Comparison of ENCODE assay signal across 8 cellular contexts in the genomic region with DNA sequence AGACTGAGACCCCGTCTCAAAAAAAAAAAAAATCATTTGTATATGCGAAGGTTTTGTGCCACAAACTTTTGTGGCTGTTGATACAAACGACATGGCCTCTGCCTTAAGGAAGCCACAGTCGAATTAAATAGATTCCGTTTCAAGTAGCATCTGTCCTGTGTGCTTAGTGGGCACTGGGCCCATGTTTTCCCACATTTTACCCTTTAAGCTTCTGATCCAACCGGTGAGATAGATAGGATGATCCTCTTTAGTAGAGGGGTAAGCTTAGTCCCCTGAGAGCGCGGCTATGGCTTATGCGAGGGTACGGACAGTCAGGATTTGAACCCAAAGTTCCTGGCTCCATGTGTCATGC. TPM values are rescaled to one million over a fixed set of nuclear protein-coding genes. Genes with fewer than 3 reads are reported as not detected.
DNase-seq lines count a peak whose midpoint lies in the region; TF ChIP-seq lines count a peak whose summit lies in the region.

No MANE protein-coding gene starts in this region.

- no peaks in the 10 kb centered on the region for H3K9me3 Mint-ChIP-seq in CD4-positive, alpha-beta memory T cell

- TF ChIP-seq CTCF in NB4 (IDR thresholded peaks at IDR 0.05; ENCODE audit: low read depth, low read length) (no peak), neutrophil (IDR thresholded peaks at IDR 0.05) (no peak)

- intact Hi-C loops in CD4-positive, alpha-beta memory T cell (cut with micrococcal nuclease), result loop anchor here (1.0 to 5.0 kb wide), 2 partner anchors 35 to 154 kb away; a partner anchor contains a TSS

- no peaks in the 10 kb centered on the region for H3K27me3 ChIP-seq in CD4-positive, alpha-beta memory T cell (ENCODE audit: insufficient read depth, low read length)
- no peaks in the 10 kb centered on the region for H3K27me3 ChIP-seq in duodenal mucosa (ENCODE audit: control insufficient read depth in 1 of 2, insufficient read depth in 2 of 2, low read length in 2 of 2)
- H3K27me3 ChIP-seq in neutrophil, result no peaks in the 10 kb centered on the region

- no peak for DNase-seq in CD4-positive, alpha-beta memory T cell
- DNase-seq in NB4 (ENCODE audit: low read depth), result no peak
- DNase-seq in ecto neural progenitor cell (ENCODE audit: low spot score), result no peak
- no peak for DNase-seq in NCI-H1930 (lab: John Stamatoyannopoulos, UW)
- no peak for DNase-seq in NCI-H446 treated with DMSO at 0.1 percent for 48 hours (lab: John Stamatoyannopoulos, UW)
- no peak for DNase-seq in hippocampal formation (lab: John Stamatoyannopoulos, UW)

- CTCF ChIA-PET in CD4-positive, alpha-beta memory T cell (lab: Charles Lee; ENCODE audit: partially characterized antibody), result interaction anchor here (0.8 to 3.0 kb wide), 8 partner anchors 12 to 262 kb away, joined by 3 to 29 read pairs (median 4); a partner anchor contains a TSS

- peak overlapping the region; percentile 90 to 96 (median 92) for H3K27ac Mint-ChIP-seq in CD4-positive, alpha-beta memory T cell

- H3K36me3 Mint-ChIP-seq in CD4-positive, alpha-beta memory T cell, result peaks cover 2 to 9% of the 10 kb centered on the region in 2 donors

- H3K27me3 Mint-ChIP-seq in CD4-positive, alpha-beta memory T cell, result no peaks in the 10 kb centered on the region

- peak overlapping the region; percentile 87 for H3K27ac ChIP-seq in CD4-positive, alpha-beta memory T cell (ENCODE audit: low read depth, low read length)
- H3K27ac ChIP-seq in duodenal mucosa (ENCODE audit: low read depth, low read length) (no peak overlapping the region), neutrophil (no peak overlapping the region)

- H3K9ac ChIP-seq in duodenal mucosa (ENCODE audit: low read depth in 1 of 2, low read length in 2 of 2), result peak overlapping the region; percentile 79 to 96

- peaks cover 19% of the 10 kb centered on the region for H3K4me1 ChIP-seq in CD4-positive, alpha-beta memory T cell (ENCODE audit: insufficient read depth, low read length)
- H3K4me1 ChIP-seq in duodenal mucosa (ENCODE audit: control insufficient read depth in 1 of 2, insufficient read depth in 2 of 2, low read length in 2 of 2) (peaks cover 12 to 23% of the 10 kb centered on the region in 2 donors), neutrophil (ENCODE audit: control insufficient read depth in 1 of 2, insufficient read depth in 1 of 2, low read depth in 1 of 2, low read length in 1 of 2) (peaks cover 8 to 16% of the 10 kb centered on the region in 2 experiments)

- H3K4me3 ChIP-seq in CD4-positive, alpha-beta memory T cell (ENCODE audit: low read length in 2 of 2), result peak overlapping the region; percentile 75 to 89
- H3K4me3 ChIP-seq in NB4 (ENCODE audit: low read depth, low read length), result peak overlapping the region; percentile 73
- peak overlapping the region; percentile 87 to 94 for H3K4me3 ChIP-seq in duodenal mucosa (ENCODE audit: low read depth in 1 of 2, low read length in 2 of 2)
- peak overlapping the region; percentile 78 for H3K4me3 ChIP-seq in neutrophil (ENCODE audit: low read depth in 1 of 2, low read length in 1 of 2)

- POLR2A ChIA-PET in CD4-positive, alpha-beta memory T cell (lab: Charles Lee; ENCODE audit: partially characterized antibody), result interaction anchor here (0.8 to 4.8 kb wide), 20 partner anchors 10 to 689 kb away, joined by 3 to 113 read pairs (median 5); a partner anchor contains a TSS

- no peaks in the 10 kb centered on the region for H3K9me3 ChIP-seq in CD4-positive, alpha-beta memory T cell (ENCODE audit: control insufficient read depth in 1 of 2, low read length in 2 of 2)
- H3K9me3 ChIP-seq in duodenal mucosa (ENCODE audit: control insufficient read depth in 1 of 2, low read length in 2 of 2) (no peaks in the 10 kb centered on the region), neutrophil (no peaks in the 10 kb centered on the region)

- H3K36me3 ChIP-seq in CD4-positive, alpha-beta memory T cell (ENCODE audit: insufficient read depth, low read length), result no peaks in the 10 kb centered on the region
- H3K36me3 ChIP-seq in duodenal mucosa (ENCODE audit: control insufficient read depth in 1 of 2, insufficient read depth in 2 of 2, low read length in 2 of 2) (no peaks in the 10 kb centered on the region), neutrophil (no peaks in the 10 kb centered on the region)

- H3K4me3 Mint-ChIP-seq in CD4-positive, alpha-beta memory T cell, result peak overlapping the region; percentile 86 to 92 (median 89)

- H3K4me1 Mint-ChIP-seq in CD4-positive, alpha-beta memory T cell, result peaks cover 10 to 30% (median 20%) of the 10 kb centered on the region in 4 donors

- no peak for TF ChIP-seq POLR2A in NB4 (IDR thresholded peaks at IDR 0.05; ENCODE audit: extremely low read depth, insufficient read length)

RNA-seq across cellular contexts. Expression of a gene that starts 0.8 kb away (rescaled TPM):
- 100 to 1,000 TPM in 1 of 2 experiments, 10 to 100 TPM in 1; 80.8 to 103 TPM for total RNA-seq in CD4-positive, alpha-beta memory T cell
- 100 to 1,000 TPM; 209 to 250 TPM for polyA plus RNA-seq in CD4-positive, alpha-beta memory T cell

RNA-seq across cellular contexts. Expression of a gene that starts 12.6 kb away (rescaled TPM):
- 10 to 100 TPM; 53.8 to 56.0 TPM for total RNA-seq in CD4-positive, alpha-beta memory T cell
- 1 to 10 TPM; 1.7 to 8.2 TPM for polyA plus RNA-seq in CD4-positive, alpha-beta memory T cell

RNA-seq across cellular contexts. Expression of a gene that starts 34.3 kb away (rescaled TPM):
- total RNA-seq in CD4-positive, alpha-beta memory T cell, result 10 to 100 TPM; 19.2 to 19.7 TPM
- polyA plus RNA-seq in CD4-positive, alpha-beta memory T cell, result 10 to 100 TPM; 21.4 to 26.0 TPM

RNA-seq across cellular contexts. Expression of a gene that starts 34.9 kb away (rescaled TPM):
- total RNA-seq in CD4-positive, alpha-beta memory T cell, result 100 to 1,000 TPM; 124 to 126 TPM
- 1 to 10 TPM; 6.7 to 7.3 TPM for polyA plus RNA-seq in CD4-positive, alpha-beta memory T cell

RNA-seq across cellular contexts. Expression of a gene that starts 35.1 kb away (rescaled TPM):
- 10 to 100 TPM; 85.7 to 87.3 TPM for total RNA-seq in CD4-positive, alpha-beta memory T cell
- polyA plus RNA-seq in CD4-positive, alpha-beta memory T cell, result 10 to 100 TPM in 1 of 2 donors, 1 to 10 TPM in 1; 6.0 to 16.3 TPM
